In the genomic region with DNA sequence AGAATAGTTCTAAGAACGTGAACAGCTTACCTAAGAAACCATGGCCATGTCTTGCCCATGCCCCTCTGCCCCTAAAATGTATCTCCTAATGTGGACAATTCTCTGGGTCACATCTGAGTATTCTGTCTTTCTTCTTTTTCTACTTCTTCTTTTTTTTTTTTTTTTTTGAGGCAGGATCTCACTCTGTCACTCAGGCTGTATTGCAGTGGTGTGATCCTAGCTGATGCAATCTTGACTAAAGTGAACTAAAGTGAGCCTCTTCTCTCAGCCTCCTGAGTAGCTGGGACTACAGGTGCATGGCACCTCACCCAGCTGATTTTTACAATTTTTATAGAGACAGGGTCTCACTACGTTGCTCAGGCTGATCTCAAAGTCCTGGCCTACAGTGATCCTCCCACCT, we compare ENCODE assay signal across 22 cellular contexts.
DNase-seq lines count a peak whose midpoint lies in the region; ATAC-seq and TF ChIP-seq lines count a peak whose summit lies in the region.
"Had no signal": no experiment of that assay in that cellular context is flagged by ENCODE, and none has a peak within 500 bp of the region (broad histone marks: within the 10 kb centered on the region; RNA-seq: fewer than 3 reads in every experiment).

No MANE protein-coding gene starts in this region.

- no peak overlapping the region for H3K4me3 Mint-ChIP-seq in Calu3 (ENCODE audit: low read depth, unreplicated experiment)
- no peak overlapping the region for H3K4me3 Mint-ChIP-seq in activated naive CD8-positive, alpha-beta T cell treated with anti-CD3 and anti-CD28 coated beads, Interleukin-2, amount 50 U/mL, for 24 hours
- H3K4me3 Mint-ChIP-seq: central memory CD8-positive, alpha-beta T cell; naive thymus-derived CD4-positive, alpha-beta T cell had no signal

- no peaks in the 10 kb centered on the region for H3K9me2 ChIP-seq in OCI-LY7 (ENCODE audit: insufficient read depth, low read length)

- no peaks in the 10 kb centered on the region for H3K4me1 ChIP-seq in HEK293 (ENCODE audit: control insufficient read depth, insufficient read depth, low read length)
- H3K4me1 ChIP-seq in OCI-LY7 (ENCODE audit: insufficient read depth, low read length, poor library complexity, severe bottlenecking) = peaks cover 50% of the 10 kb centered on the region

- H3K36me3 Mint-ChIP-seq in Calu3 (ENCODE audit: insufficient read depth, unreplicated experiment) = no peaks in the 10 kb centered on the region
- no peaks in the 10 kb centered on the region for H3K36me3 Mint-ChIP-seq in activated naive CD8-positive, alpha-beta T cell treated with anti-CD3 and anti-CD28 coated beads, Interleukin-2, amount 50 U/mL, for 24 hours (ENCODE audit: low read depth)
- H3K36me3 Mint-ChIP-seq: naive thymus-derived CD4-positive, alpha-beta T cell had no signal

- no peaks in the 10 kb centered on the region for H3K27me3 Mint-ChIP-seq in Calu3 (ENCODE audit: unreplicated experiment)
- H3K27me3 Mint-ChIP-seq in activated naive CD8-positive, alpha-beta T cell treated with anti-CD3 and anti-CD28 coated beads, Interleukin-2, amount 50 U/mL, for 24 hours = no peaks in the 10 kb centered on the region

- H3K36me3 ChIP-seq in HEK293 (ENCODE audit: control insufficient read depth in 2 of 2, insufficient read depth in 1 of 2, low read length in 2 of 2) = no peaks in the 10 kb centered on the region
- no peaks in the 10 kb centered on the region for H3K36me3 ChIP-seq in OCI-LY7 (ENCODE audit: insufficient read depth, low read length)
- H3K36me3 ChIP-seq: adrenal gland, SJSA1 had no signal

- POLR2A ChIA-PET in HEK293 (lab: Yijun Ruan, JAX) (no interaction called here), OCI-LY7 (lab: Charles Lee) (interaction anchor here (0.6 to 4.8 kb wide), 19 partner anchors 9 to 1172 kb away, joined by 3 to 30 read pairs (median 4); no protein-coding TSS in a partner anchor)

- DNase-seq in Calu3 (no peak), OCI-LY7 (ENCODE audit: low spot score) (peak; percentile 89), midbrain (lab: John Stamatoyannopoulos, UW) (no peak), globus pallidus (ENCODE audit: low spot score) (no peak), NCI-H69 (lab: John Stamatoyannopoulos, UW) (no peak)
- no peak for DNase-seq in activated naive CD8-positive, alpha-beta T cell treated with anti-CD3 and anti-CD28 coated beads, Interleukin-2, amount 50 U/mL, for 24 hours
- DNase-seq: activated CD4-positive, alpha-beta T cell treated with anti-CD3 and anti-CD28 coated beads, Interleukin-2, amount 50 U/mL, for 48 hours; activated T-cell treated with anti-CD3 and anti-CD28 coated beads, Interleukin-2, amount 50 U/mL, for 48 hours; adrenal gland; effector memory CD4-positive, alpha-beta T cell; kidney; mammary epithelial cell; naive thymus-derived CD4-positive, alpha-beta T cell; NCI-H226; stimulated activated CD4-positive, alpha-beta T cell treated with anti-CD3 and anti-CD28 coated beads, Interleukin-4, amount 100 ng/mL, for 4 hours; stimulated activated CD8-positive, alpha-beta memory T cell treated with anti-CD3 and anti-CD28 coated beads, Interleukin-4, amount 100 ng/mL, for 48 hours; testis had no signal

- no peaks in the 10 kb centered on the region for H3K79me2 ChIP-seq in OCI-LY7 (ENCODE audit: insufficient read depth, low read depth, low read length)

- peak overlapping the region; percentile 34 for H3K4me2 ChIP-seq in OCI-LY7 (ENCODE audit: low read length)

- CTCF ChIA-PET in Calu3 (lab: Charles Lee) (interaction anchor here (0.8 to 2.7 kb wide), 4 partner anchors 299 to 511 kb away, joined by 3 to 75 read pairs (median 12); no protein-coding TSS in a partner anchor), HEK293 (lab: Yijun Ruan, JAX) (interaction anchor here (0.6 to 3.8 kb wide), 15 partner anchors 7 to 1919 kb away, joined by 3 to 93 read pairs (median 4); no protein-coding TSS in a partner anchor), OCI-LY7 (lab: Charles Lee; ENCODE audit: unreplicated experiment) (interaction anchor here (1.2 to 2.9 kb wide), 5 partner anchors 9 to 427 kb away, joined by 5 to 40 read pairs (median 6); no protein-coding TSS in a partner anchor)

- H3K27ac Mint-ChIP-seq in Calu3 (ENCODE audit: unreplicated experiment) = peak overlapping the region; percentile 43
- H3K27ac Mint-ChIP-seq in activated naive CD8-positive, alpha-beta T cell treated with anti-CD3 and anti-CD28 coated beads, Interleukin-2, amount 50 U/mL, for 24 hours = peak overlapping the region; percentile 63

- H2AFZ ChIP-seq in OCI-LY7 (ENCODE audit: low read length) = peak overlapping the region; percentile 53; the same call in 1 of the 2 replicates

- H3K4me3 ChIP-seq in HEK293 (ENCODE audit: low read depth, low read length) (no peak overlapping the region), OCI-LY7 (ENCODE audit: low read depth, low read length, poor library complexity, severe bottlenecking) (no peak overlapping the region)
- H3K4me3 ChIP-seq: adrenal gland, SJSA1, skin epidermis, testis had no signal

- no peaks in the 10 kb centered on the region for H3K9me3 Mint-ChIP-seq in Calu3 (ENCODE audit: low read depth, unreplicated experiment)
- H3K9me3 Mint-ChIP-seq in activated naive CD8-positive, alpha-beta T cell treated with anti-CD3 and anti-CD28 coated beads, Interleukin-2, amount 50 U/mL, for 24 hours = no peaks in the 10 kb centered on the region
- H3K9me3 Mint-ChIP-seq: central memory CD8-positive, alpha-beta T cell; naive thymus-derived CD4-positive, alpha-beta T cell had no signal

- ATAC-seq in activated naive CD8-positive, alpha-beta T cell treated with anti-CD3 and anti-CD28 coated beads, Interleukin-2, amount 50 U/mL, for 24 hours = no peak
- ATAC-seq in GM21619 (IDR thresholded peaks at IDR 0.05; ENCODE audit: unreplicated experiment) = no peak
- ATAC-seq: naive thymus-derived CD4-positive, alpha-beta T cell had no signal

- H3K27ac ChIP-seq in HEK293 (ENCODE audit: extremely low read depth, low read depth, low read length) (no peak overlapping the region), OCI-LY7 (ENCODE audit: low read depth, low read length, poor library complexity, severe bottlenecking) (peak overlapping the region; percentile 72)
- H3K27ac ChIP-seq: adrenal gland, SJSA1, skin epidermis, testis had no signal

- TF ChIP-seq CTCF in Calu3 (IDR thresholded peaks at IDR 0.05; ENCODE audit: unreplicated experiment) (no peak), HEK293 (tag by site-specific recombination; IDR thresholded peaks at IDR 0.05) (no peak), OCI-LY7 (conservative IDR thresholded peaks at IDR 0.05; ENCODE audit: low read length) (no peak)

- H3K9me3 ChIP-seq in HEK293 (ENCODE audit: control insufficient read depth, insufficient read depth, low read depth, low read length) (no peaks in the 10 kb centered on the region), OCI-LY7 (ENCODE audit: low read length) (no peaks in the 10 kb centered on the region)
- H3K9me3 ChIP-seq: adrenal gland, SJSA1, testis had no signal

- H3K4me1 Mint-ChIP-seq in Calu3 (ENCODE audit: low read depth, unreplicated experiment) = peaks cover 17% of the 10 kb centered on the region
- H3K4me1 Mint-ChIP-seq in activated naive CD8-positive, alpha-beta T cell treated with anti-CD3 and anti-CD28 coated beads, Interleukin-2, amount 50 U/mL, for 24 hours = peaks cover 5% of the 10 kb centered on the region
- H3K4me1 Mint-ChIP-seq: central memory CD8-positive, alpha-beta T cell had no signal

- BruUV-seq in Calu3 (replicated peaks; lab: Mats Ljungman, UMichigan) = no TSS peak
- BruUV-seq in OCI-LY7 (replicated peaks; lab: Mats Ljungman, UMichigan) = no TSS peak

- intact Hi-C loops in Calu3 (cut with micrococcal nuclease; ENCODE audit: unreplicated experiment) = no loop called here
- intact Hi-C loops in OCI-LY7 (cut with micrococcal nuclease; ENCODE audit: unreplicated experiment) = no loop called here

- no peaks in the 10 kb centered on the region for H4K20me1 ChIP-seq in OCI-LY7 (ENCODE audit: insufficient read depth, low read length)

TF ChIP-seq in HEK293, 187 proteins besides CTCF, POLR2A, EP300 and RAD21 (continues in another document):
- TF ChIP-seq ZNF792 (tag by site-specific recombination; IDR thresholded peaks at IDR 0.05) (no peak), ZNF530 (tag by site-specific recombination; IDR thresholded peaks at IDR 0.05; ENCODE audit: low read depth) (no peak), ZNF18 (tag by site-specific recombination; IDR thresholded peaks at IDR 0.05) (no peak), INSM2 (tag by site-specific recombination; IDR thresholded peaks at IDR 0.05) (no peak), ZNF639 (tag by site-specific recombination; IDR thresholded peaks at IDR 0.05) (no peak)
